In genomic region chr10:102796407-102797176, GRCh38 we compare ENCODE assay signal across 8 cellular contexts. TPM values are rescaled to one million over a fixed set of nuclear protein-coding genes. Genes with fewer than 3 reads are reported as not detected.
DNase-seq lines count a peak whose midpoint lies in the region; ATAC-seq and TF ChIP-seq lines count a peak whose summit lies in the region.

No MANE protein-coding gene starts in this region.

- POLR2A ChIA-PET in CD4-positive, alpha-beta T cell (lab: Charles Lee): no interaction called here

- 19 to 21% methylated on average over 9 of the region's 9 CpGs for WGBS in aorta, 2 donors

- H3K27me3 Mint-ChIP-seq in CD4-positive, alpha-beta T cell: no peaks in the 10 kb centered on the region

- H3K27me3 ChIP-seq in CD4-positive, alpha-beta T cell (ENCODE audit: control insufficient read depth, insufficient read depth, low read length): no peaks in the 10 kb centered on the region
- no peaks in the 10 kb centered on the region for H3K27me3 ChIP-seq in aorta (ENCODE audit: control insufficient read depth in 1 of 2, insufficient read depth in 2 of 2, low read length in 1 of 2)

- H3K36me3 Mint-ChIP-seq in CD4-positive, alpha-beta T cell (ENCODE audit: low read depth): peaks cover 52% of the 10 kb centered on the region

- no peak for TF ChIP-seq CTCF in CD4-positive, alpha-beta T cell (IDR thresholded peaks at IDR 0.05)
- no peak for TF ChIP-seq CTCF in fibroblast of the aortic adventitia (IDR thresholded peaks at IDR 0.05; ENCODE audit: insufficient read depth, low read length)

- intact Hi-C loops in CD4-positive, alpha-beta T cell (cut with DNase I, micrococcal nuclease): no loop called here
- intact Hi-C loops in posterior vena cava (cut with DNase I): no loop called here
- intact Hi-C loops in aorta (cut with DNase I): no loop called here

- DNase-seq in CD4-positive, alpha-beta T cell: peak in 8 of 10 experiments; percentile 14 to 54 (median 29)
- DNase-seq in Kasumi-1 (lab: John Stamatoyannopoulos, UW): peak; percentile 74 to 77
- DNase-seq in activated CD8-positive, alpha-beta memory T cell treated with anti-CD3 and anti-CD28 coated beads, Interleukin-2, amount 50 U/mL, for 4 hours: peak; percentile 23
- DNase-seq in fibroblast of the aortic adventitia (ENCODE audit: low read depth): peak; percentile 73
- DNase-seq in posterior vena cava (ENCODE audit: low spot score): peak; percentile 97
- peak; percentile 94 for DNase-seq in aorta
- DNase-seq in NCI-H524 treated with DMSO at 0.1 percent for 48 hours (lab: John Stamatoyannopoulos, UW): no peak

- no peaks in the 10 kb centered on the region for H3K36me3 ChIP-seq in aorta (ENCODE audit: control insufficient read depth in 1 of 2, insufficient read depth in 2 of 2, low read length in 1 of 2)

- no peaks in the 10 kb centered on the region for H3K9me3 ChIP-seq in CD4-positive, alpha-beta T cell (ENCODE audit: control insufficient read depth, low read length)
- H3K9me3 ChIP-seq in aorta (ENCODE audit: control insufficient read depth, low read length): no peaks in the 10 kb centered on the region

- no peak overlapping the region for H3K4me3 ChIP-seq in fibroblast of the aortic adventitia (ENCODE audit: low read depth, low read length)
- H3K4me3 ChIP-seq in aorta (ENCODE audit: low read length in 2 of 2): no peak overlapping the region

- peak overlapping the region; percentile 71 for H3K27ac Mint-ChIP-seq in CD4-positive, alpha-beta T cell

- peak; percentile 96 for ATAC-seq in CD4-positive, alpha-beta T cell (ENCODE audit: poor library complexity)
- ATAC-seq in GM21515 (IDR thresholded peaks at IDR 0.05; ENCODE audit: unreplicated experiment): peak; percentile 89
- ATAC-seq in aorta (ENCODE audit: low FRiP score): peak; percentile 95

- CTCF ChIA-PET in CD4-positive, alpha-beta T cell (lab: Charles Lee): no interaction called here

- peaks cover 8 to 24% of the 10 kb centered on the region in 2 donors for H3K4me1 ChIP-seq in aorta (ENCODE audit: control insufficient read depth in 1 of 2, insufficient read depth in 2 of 2, low read length in 2 of 2)

- H3K4me1 Mint-ChIP-seq in CD4-positive, alpha-beta T cell (ENCODE audit: low read depth): peaks cover 46% of the 10 kb centered on the region

- H3K27ac ChIP-seq in CD4-positive, alpha-beta T cell (ENCODE audit: low read depth, low read length): no peak overlapping the region
- peak overlapping the region; percentile 9 to 52 for H3K27ac ChIP-seq in aorta (ENCODE audit: low read depth in 1 of 2, low read length in 2 of 2)

- peak overlapping the region; percentile 13 for H3K4me3 Mint-ChIP-seq in CD4-positive, alpha-beta T cell

- no peaks in the 10 kb centered on the region for H3K9me3 Mint-ChIP-seq in CD4-positive, alpha-beta T cell

RNA-seq across cellular contexts. Expression of gene CYP17A1, which starts 40.6 kb away (rescaled TPM):
- not detected for total RNA-seq in CD4-positive, alpha-beta T cell
- not detected in 2 replicates for total RNA-seq in fibroblast of the aortic adventitia (ENCODE audit: low replicate concordance)
- 1 to 10 TPM in 1 of 2 donors, not detected in 1; 1.6 TPM for total RNA-seq in posterior vena cava
- total RNA-seq in aorta: under 1 TPM in 1 of 2 donors, not detected in 1; 0.55 TPM
- polyA plus RNA-seq in aorta: 1 to 10 TPM in 1 of 2 donors, under 1 TPM in 1; 0.25 to 1.3 TPM

RNA-seq across cellular contexts. Expression of gene WBP1L, which starts 52.8 kb away (rescaled TPM):
- 1 to 10 TPM; 6.1 to 6.5 TPM for total RNA-seq in CD4-positive, alpha-beta T cell
- total RNA-seq in fibroblast of the aortic adventitia (ENCODE audit: low replicate concordance) (28.4 and 76.1 TPM in 2 replicates), posterior vena cava (10 to 100 TPM; 61.4 to 62.7 TPM), aorta (10 to 100 TPM; 81.1 to 84.7 TPM)
- 10 to 100 TPM; 22.4 to 41.7 TPM for polyA plus RNA-seq in aorta

RNA-seq across cellular contexts. Expression of gene BORCS7, which starts 57.5 kb away (rescaled TPM):
- 10 to 100 TPM; 10.6 to 11.6 TPM for total RNA-seq in CD4-positive, alpha-beta T cell
- total RNA-seq in fibroblast of the aortic adventitia (ENCODE audit: low replicate concordance) (12.2 and 23.9 TPM in 2 replicates), posterior vena cava (10 to 100 TPM; 17.1 to 20.0 TPM), aorta (10 to 100 TPM; 17.6 to 24.4 TPM)
- polyA plus RNA-seq in aorta: 10 to 100 TPM; 25.7 to 47.0 TPM
